In the genomic region with DNA sequence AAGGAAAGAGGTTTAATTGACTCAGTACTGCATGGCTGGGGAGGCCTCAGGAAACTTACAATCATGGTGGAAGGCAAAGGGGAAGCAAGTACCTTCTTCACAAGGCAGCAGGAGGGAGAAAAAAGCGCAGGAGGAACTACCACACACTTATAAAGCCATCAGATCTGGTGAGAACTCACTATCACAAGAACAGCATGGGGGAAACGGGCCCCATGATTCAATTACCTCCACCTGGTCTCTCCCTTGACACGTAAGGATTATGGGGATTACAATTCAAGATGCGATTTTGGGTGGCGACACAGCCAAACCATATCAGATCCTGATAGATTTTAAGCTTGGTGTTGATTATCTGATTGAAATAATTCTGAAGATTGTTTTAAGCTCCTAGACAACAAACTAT, we compare ENCODE assay signal across 1 cellular context.
TF ChIP-seq lines count a peak whose summit lies in the region.

No MANE protein-coding gene starts in this region.

TF ChIP-seq in GM23338, 12 proteins besides CTCF, POLR2A, EP300 and RAD21 (continued from another document):
- TF ChIP-seq, protein P1, sequence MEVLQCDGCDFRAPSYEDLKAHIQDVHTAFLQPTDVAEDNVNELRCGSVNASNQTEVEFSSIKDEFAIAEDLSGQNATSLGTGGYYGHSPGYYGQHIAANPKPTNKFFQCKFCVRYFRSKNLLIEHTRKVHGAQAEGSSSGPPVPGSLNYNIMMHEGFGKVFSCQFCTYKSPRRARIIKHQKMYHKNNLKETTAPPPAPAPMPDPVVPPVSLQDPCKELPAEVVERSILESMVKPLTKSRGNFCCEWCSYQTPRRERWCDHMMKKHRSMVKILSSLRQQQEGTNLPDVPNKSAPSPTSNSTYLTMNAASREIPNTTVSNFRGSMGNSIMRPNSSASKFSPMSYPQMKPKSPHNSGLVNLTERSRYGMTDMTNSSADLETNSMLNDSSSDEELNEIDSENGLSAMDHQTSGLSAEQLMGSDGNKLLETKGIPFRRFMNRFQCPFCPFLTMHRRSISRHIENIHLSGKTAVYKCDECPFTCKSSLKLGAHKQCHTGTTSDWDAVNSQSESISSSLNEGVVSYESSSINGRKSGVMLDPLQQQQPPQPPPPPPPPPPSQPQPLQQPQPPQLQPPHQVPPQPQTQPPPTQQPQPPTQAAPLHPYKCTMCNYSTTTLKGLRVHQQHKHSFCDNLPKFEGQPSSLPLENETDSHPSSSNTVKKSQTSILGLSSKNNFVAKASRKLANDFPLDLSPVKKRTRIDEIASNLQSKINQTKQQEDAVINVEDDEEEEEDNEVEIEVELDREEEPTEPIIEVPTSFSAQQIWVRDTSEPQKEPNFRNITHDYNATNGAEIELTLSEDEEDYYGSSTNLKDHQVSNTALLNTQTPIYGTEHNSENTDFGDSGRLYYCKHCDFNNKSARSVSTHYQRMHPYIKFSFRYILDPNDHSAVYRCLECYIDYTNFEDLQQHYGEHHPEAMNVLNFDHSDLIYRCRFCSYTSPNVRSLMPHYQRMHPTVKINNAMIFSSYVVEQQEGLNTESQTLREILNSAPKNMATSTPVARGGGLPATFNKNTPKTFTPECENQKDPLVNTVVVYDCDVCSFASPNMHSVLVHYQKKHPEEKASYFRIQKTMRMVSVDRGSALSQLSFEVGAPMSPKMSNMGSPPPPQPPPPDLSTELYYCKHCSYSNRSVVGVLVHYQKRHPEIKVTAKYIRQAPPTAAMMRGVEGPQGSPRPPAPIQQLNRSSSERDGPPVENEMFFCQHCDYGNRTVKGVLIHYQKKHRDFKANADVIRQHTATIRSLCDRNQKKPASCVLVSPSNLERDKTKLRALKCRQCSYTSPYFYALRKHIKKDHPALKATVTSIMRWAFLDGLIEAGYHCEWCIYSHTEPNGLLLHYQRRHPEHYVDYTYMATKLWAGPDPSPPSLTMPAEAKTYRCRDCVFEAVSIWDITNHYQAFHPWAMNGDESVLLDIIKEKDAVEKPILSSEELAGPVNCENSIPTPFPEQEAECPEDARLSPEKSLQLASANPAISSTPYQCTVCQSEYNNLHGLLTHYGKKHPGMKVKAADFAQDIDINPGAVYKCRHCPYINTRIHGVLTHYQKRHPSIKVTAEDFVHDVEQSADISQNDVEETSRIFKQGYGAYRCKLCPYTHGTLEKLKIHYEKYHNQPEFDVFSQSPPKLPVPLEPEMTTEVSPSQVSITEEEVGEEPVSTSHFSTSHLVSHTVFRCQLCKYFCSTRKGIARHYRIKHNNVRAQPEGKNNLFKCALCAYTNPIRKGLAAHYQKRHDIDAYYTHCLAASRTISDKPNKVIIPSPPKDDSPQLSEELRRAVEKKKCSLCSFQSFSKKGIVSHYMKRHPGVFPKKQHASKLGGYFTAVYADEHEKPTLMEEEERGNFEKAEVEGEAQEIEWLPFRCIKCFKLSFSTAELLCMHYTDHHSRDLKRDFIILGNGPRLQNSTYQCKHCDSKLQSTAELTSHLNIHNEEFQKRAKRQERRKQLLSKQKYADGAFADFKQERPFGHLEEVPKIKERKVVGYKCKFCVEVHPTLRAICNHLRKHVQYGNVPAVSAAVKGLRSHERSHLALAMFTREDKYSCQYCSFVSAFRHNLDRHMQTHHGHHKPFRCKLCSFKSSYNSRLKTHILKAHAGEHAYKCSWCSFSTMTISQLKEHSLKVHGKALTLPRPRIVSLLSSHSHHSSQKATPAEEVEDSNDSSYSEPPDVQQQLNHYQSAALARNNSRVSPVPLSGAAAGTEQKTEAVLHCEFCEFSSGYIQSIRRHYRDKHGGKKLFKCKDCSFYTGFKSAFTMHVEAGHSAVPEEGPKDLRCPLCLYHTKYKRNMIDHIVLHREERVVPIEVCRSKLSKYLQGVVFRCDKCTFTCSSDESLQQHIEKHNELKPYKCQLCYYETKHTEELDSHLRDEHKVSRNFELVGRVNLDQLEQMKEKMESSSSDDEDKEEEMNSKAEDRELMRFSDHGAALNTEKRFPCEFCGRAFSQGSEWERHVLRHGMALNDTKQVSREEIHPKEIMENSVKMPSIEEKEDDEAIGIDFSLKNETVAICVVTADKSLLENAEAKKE (CRISPR knock-in tag; IDR thresholded peaks at IDR 0.05): no peak
